In the genomic region with DNA sequence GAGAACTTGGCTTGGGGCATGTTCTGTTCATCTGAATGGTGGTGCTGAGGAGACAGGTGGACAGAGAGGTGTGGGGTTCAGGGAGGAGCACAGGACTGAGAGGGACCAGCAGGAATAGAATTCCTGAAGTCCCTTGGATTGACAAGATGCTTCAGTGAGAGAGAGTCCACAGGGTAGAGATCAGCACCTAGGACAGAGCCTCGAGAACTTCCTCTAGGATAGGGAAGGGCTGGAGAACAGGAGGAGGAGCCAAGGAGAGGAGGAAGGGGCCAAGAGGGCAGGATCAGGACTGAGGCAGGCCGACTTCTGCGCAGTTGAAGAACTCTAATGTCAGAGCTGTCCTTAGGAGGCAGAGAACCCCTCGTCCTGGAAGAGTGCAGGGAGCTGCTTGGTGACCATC, we compare ENCODE assay signal across 21 cellular contexts.
DNase-seq lines count a peak whose midpoint lies in the region; ATAC-seq and TF ChIP-seq lines count a peak whose summit lies in the region.
"Had no signal": no experiment of that assay in that cellular context is flagged by ENCODE, and none has a peak within 500 bp of the region (broad histone marks: within the 10 kb centered on the region; RNA-seq: fewer than 3 reads in every experiment).

No MANE protein-coding gene starts in this region.

- H3K4me1 Mint-ChIP-seq in central memory CD8-positive, alpha-beta T cell: peaks cover 74% of the 10 kb centered on the region
- peaks cover 12% of the 10 kb centered on the region for H3K4me1 Mint-ChIP-seq in neural progenitor cell
- H3K4me1 Mint-ChIP-seq in chondrocyte (ENCODE audit: low read depth): no peaks in the 10 kb centered on the region
- H3K4me1 Mint-ChIP-seq: nephron had no signal

- H3K9ac ChIP-seq in SK-N-SH: no peak overlapping the region
- H3K9ac ChIP-seq in neural progenitor cell: no peak overlapping the region

- no peaks in the 10 kb centered on the region for H3K4me1 ChIP-seq in SK-N-SH (ENCODE audit: control insufficient read depth in 1 of 2, insufficient read depth in 2 of 2, low read depth in 1 of 2, low read length in 1 of 2)
- no peaks in the 10 kb centered on the region for H3K4me1 ChIP-seq in neural progenitor cell
- H3K4me1 ChIP-seq: Peyer's patch had no signal

- H3K27ac Mint-ChIP-seq in central memory CD8-positive, alpha-beta T cell (ENCODE audit: low read depth): peak overlapping the region; percentile 26
- no peak overlapping the region for H3K27ac Mint-ChIP-seq in neural progenitor cell
- no peak overlapping the region for H3K27ac Mint-ChIP-seq in chondrocyte (ENCODE audit: unreplicated experiment)
- H3K27ac Mint-ChIP-seq: nephron had no signal

- H3K27ac ChIP-seq in SK-N-SH (ENCODE audit: low read depth in 2 of 2, low read length in 1 of 2): no peak overlapping the region
- H3K27ac ChIP-seq in neural progenitor cell: no peak overlapping the region
- H3K27ac ChIP-seq: 22Rv1, cardiac muscle cell, epithelial cell of prostate, Peyer's patch had no signal

- no peak for ATAC-seq in SK-N-SH treated with all-trans-retinoic acid at 6 μM for 48 hours
- ATAC-seq in central memory CD8-positive, alpha-beta T cell (replicated peaks; ENCODE audit: extremely low read depth, poor library complexity, severe bottlenecking): no peak
- ATAC-seq: left lobe of liver, sciatic nerve had no signal

- H3K9me3 ChIP-seq in SK-N-SH (no peaks in the 10 kb centered on the region), neural progenitor cell (ENCODE audit: low read depth) (no peaks in the 10 kb centered on the region)
- H3K9me3 ChIP-seq: Peyer's patch had no signal

- H3K36me3 ChIP-seq in SK-N-SH (replicated peaks in 1 of 2; ENCODE audit: control insufficient read depth in 1 of 2, insufficient read depth in 2 of 2, low read length in 1 of 2) (no peaks in the 10 kb centered on the region), neural progenitor cell (no peaks in the 10 kb centered on the region)
- H3K36me3 ChIP-seq: cardiac muscle cell, Peyer's patch had no signal

- H3K4me3 Mint-ChIP-seq in central memory CD8-positive, alpha-beta T cell: no peak overlapping the region
- H3K4me3 Mint-ChIP-seq in neural progenitor cell: no peak overlapping the region
- no peak overlapping the region for H3K4me3 Mint-ChIP-seq in chondrocyte (ENCODE audit: unreplicated experiment)
- H3K4me3 Mint-ChIP-seq: nephron had no signal

- H3K4me2 ChIP-seq in SK-N-SH: no peak overlapping the region
- H3K4me2 ChIP-seq in neural progenitor cell: no peak overlapping the region

- H3K27me3 ChIP-seq in SK-N-SH (ENCODE audit: insufficient read depth): no peaks in the 10 kb centered on the region
- H3K27me3 ChIP-seq in neural progenitor cell: no peaks in the 10 kb centered on the region
- H3K27me3 ChIP-seq: cardiac muscle cell, Peyer's patch had no signal

- H3K27me3 Mint-ChIP-seq in central memory CD8-positive, alpha-beta T cell: no peaks in the 10 kb centered on the region
- H3K27me3 Mint-ChIP-seq in neural progenitor cell (ENCODE audit: insufficient read depth, low read depth): peaks cover 3% of the 10 kb centered on the region
- H3K27me3 Mint-ChIP-seq in chondrocyte (ENCODE audit: low read depth): no peaks in the 10 kb centered on the region

- H3K9me2 ChIP-seq in SK-N-SH: no peaks in the 10 kb centered on the region

- TF ChIP-seq CTCF in SK-N-SH (IDR thresholded peaks at IDR 0.05): no peak
- TF ChIP-seq CTCF in neural progenitor cell (IDR thresholded peaks at IDR 0.05): no peak
- TF ChIP-seq CTCF in chondrocyte (IDR thresholded peaks at IDR 0.05): no peak

- TF ChIP-seq EP300 in SK-N-SH (IDR thresholded peaks at IDR 0.05; ENCODE audit: borderline replicate concordance in 1 of 2, low read depth in 1 of 2, low read length in 1 of 2): no peak

- POLR2A ChIA-PET in SK-N-SH (lab: Yijun Ruan, JAX): no interaction called here

- DNase-seq in SK-N-SH: no peak
- no peak for DNase-seq in central memory CD8-positive, alpha-beta T cell (ENCODE audit: low spot score in 2 of 2)
- DNase-seq in neural progenitor cell (ENCODE audit: low spot score): peak; percentile 84
- DNase-seq in NCI-H526 (lab: John Stamatoyannopoulos, UW): no peak
- DNase-seq in chondrocyte (ENCODE audit: low spot score): no peak
- DNase-seq in activated CD4-positive, alpha-beta T cell treated with anti-CD3 and anti-CD28 coated beads, Interleukin-2, amount 50 U/mL, for 1 hour: no peak
- DNase-seq: activated naive CD4-positive, alpha-beta T cell treated with Interleukin-2 at 50 U/mL for 16 hours; CD8-positive, alpha-beta memory T cell; head of caudate nucleus; NCI-H146; NCI-H510A; Peyer's patch; stimulated activated naive CD4-positive, alpha-beta T cell treated with Interleukin-2 at 50 U/mL for 16 hours had no signal

- peaks cover 2% of the 10 kb centered on the region for H3K36me3 Mint-ChIP-seq in central memory CD8-positive, alpha-beta T cell (ENCODE audit: insufficient read depth)
- H3K36me3 Mint-ChIP-seq in neural progenitor cell: no peaks in the 10 kb centered on the region
- no peaks in the 10 kb centered on the region for H3K36me3 Mint-ChIP-seq in chondrocyte (ENCODE audit: low read depth)

- WGBS in SK-N-SH (ENCODE audit: low lambda C conversion rate): 29% methylated on average over 4 of the region's 4 CpGs

- TF ChIP-seq RAD21 in SK-N-SH (IDR thresholded peaks at IDR 0.05; ENCODE audit: low read length): no peak

- CTCF ChIA-PET in SK-N-SH (lab: Yijun Ruan, JAX): no interaction called here

- H3F3A ChIP-seq in SK-N-SH (replicated peaks; ENCODE audit: insufficient read depth) (no peaks in the 10 kb centered on the region), neural progenitor cell (ENCODE audit: low read depth) (no peaks in the 10 kb centered on the region)

- no peaks in the 10 kb centered on the region for H3K79me2 ChIP-seq in SK-N-SH (ENCODE audit: insufficient read depth)
- no peaks in the 10 kb centered on the region for H3K79me2 ChIP-seq in neural progenitor cell (ENCODE audit: low read depth)

- H2AFZ ChIP-seq in SK-N-SH (ENCODE audit: low read depth) (no peak overlapping the region), neural progenitor cell (replicated peaks) (no peak overlapping the region)

- H3K9me3 Mint-ChIP-seq in central memory CD8-positive, alpha-beta T cell: no peaks in the 10 kb centered on the region
- peaks cover 4% of the 10 kb centered on the region for H3K9me3 Mint-ChIP-seq in neural progenitor cell
- peaks cover 5% of the 10 kb centered on the region for H3K9me3 Mint-ChIP-seq in chondrocyte (ENCODE audit: low read depth)
- H3K9me3 Mint-ChIP-seq: CD8-positive, alpha-beta memory T cell; nephron had no signal

- H4K20me1 ChIP-seq in SK-N-SH (ENCODE audit: insufficient read depth) (no peaks in the 10 kb centered on the region), neural progenitor cell (ENCODE audit: low read depth) (no peaks in the 10 kb centered on the region)

- H3K4me3 ChIP-seq in SK-N-SH (ENCODE audit: low read depth in 2 of 2, low read length in 1 of 2) (no peak overlapping the region), neural progenitor cell (no peak overlapping the region)
- H3K4me3 ChIP-seq: cardiac muscle cell, Peyer's patch had no signal

TF ChIP-seq in SK-N-SH treated with all-trans-retinoic acid at 6 μM for 48 hours, 23 proteins besides CTCF, POLR2A, EP300 and RAD21 (continues in another document):
- no peak for TF ChIP-seq CSDC2 (CRISPR knock-in tag; IDR thresholded peaks at IDR 0.05)
- TF ChIP-seq ARNTL (CRISPR knock-in tag; IDR thresholded peaks at IDR 0.05; ENCODE audit: borderline replicate concordance, low read depth): no peak
- TF ChIP-seq PPARA (CRISPR knock-in tag; IDR thresholded peaks at IDR 0.05; ENCODE audit: borderline replicate concordance): no peak
- TF ChIP-seq ZNF8 (CRISPR knock-in tag; IDR thresholded peaks at IDR 0.05): no peak
- no peak for TF ChIP-seq ISL1 (CRISPR knock-in tag; IDR thresholded peaks at IDR 0.05)
- TF ChIP-seq TCF4 (CRISPR knock-in tag; IDR thresholded peaks at IDR 0.05; ENCODE audit: borderline replicate concordance): no peak
- no peak for TF ChIP-seq GLIS3 (CRISPR knock-in tag; IDR thresholded peaks at IDR 0.05)
- TF ChIP-seq ZC3H10 (CRISPR knock-in tag; IDR thresholded peaks at IDR 0.05): no peak
- no peak for TF ChIP-seq CREB5 (CRISPR knock-in tag; IDR thresholded peaks at IDR 0.05; ENCODE audit: low read depth)
- TF ChIP-seq TOX (CRISPR knock-in tag; IDR thresholded peaks at IDR 0.05; ENCODE audit: borderline replicate concordance): no peak

TF ChIP-seq in PFSK-1, 5 proteins besides CTCF, POLR2A, EP300 and RAD21:
- TF ChIP-seq TAF1 (IDR thresholded peaks at IDR 0.05; ENCODE audit: borderline replicate concordance, insufficient read depth, low read length) (no peak), REST (IDR thresholded peaks at IDR 0.05; ENCODE audit: insufficient read depth in 1 of 2, low read depth in 2 of 2, low read length in 2 of 2) (peak; percentile 69 to 93)
TF ChIP-seq in PFSK-1: peak in this region for 1.
